Comparison of ENCODE assay signal across 1 cellular context in genomic region chr10:33073641-33074410, GRCh38.
TF ChIP-seq lines count a peak whose summit lies in the region.

No MANE protein-coding gene starts in this region.

TF ChIP-seq in HCT116, 20 proteins besides CTCF, POLR2A, EP300 and RAD21 (continued from another document):
- TF ChIP-seq MAX (IDR thresholded peaks at IDR 0.05) (no peak), SIN3A (IDR thresholded peaks at IDR 0.05; ENCODE audit: low read depth) (no peak), POLR2AphosphoS5 (IDR thresholded peaks at IDR 0.05; ENCODE audit: low read depth, low read length) (no peak), SRF (IDR thresholded peaks at IDR 0.05; ENCODE audit: low read depth) (no peak), EZH2 (IDR thresholded peaks at IDR 0.05) (no peak), EGR1 (IDR thresholded peaks at IDR 0.05; ENCODE audit: low read depth) (no peak), TCF7L2 (IDR thresholded peaks at IDR 0.05; ENCODE audit: borderline replicate concordance, extremely low read depth, insufficient read depth, insufficient read length) (no peak), EZH2phosphoT487 (IDR thresholded peaks at IDR 0.05; ENCODE audit: borderline replicate concordance) (no peak), SP1 (IDR thresholded peaks at IDR 0.05; ENCODE audit: low read depth) (no peak), ELF1 (IDR thresholded peaks at IDR 0.05; ENCODE audit: borderline replicate concordance, low read depth) (no peak), CBX3 (IDR thresholded peaks at IDR 0.05; ENCODE audit: low read depth) (no peak)
- TF ChIP-seq, protein P1, sequence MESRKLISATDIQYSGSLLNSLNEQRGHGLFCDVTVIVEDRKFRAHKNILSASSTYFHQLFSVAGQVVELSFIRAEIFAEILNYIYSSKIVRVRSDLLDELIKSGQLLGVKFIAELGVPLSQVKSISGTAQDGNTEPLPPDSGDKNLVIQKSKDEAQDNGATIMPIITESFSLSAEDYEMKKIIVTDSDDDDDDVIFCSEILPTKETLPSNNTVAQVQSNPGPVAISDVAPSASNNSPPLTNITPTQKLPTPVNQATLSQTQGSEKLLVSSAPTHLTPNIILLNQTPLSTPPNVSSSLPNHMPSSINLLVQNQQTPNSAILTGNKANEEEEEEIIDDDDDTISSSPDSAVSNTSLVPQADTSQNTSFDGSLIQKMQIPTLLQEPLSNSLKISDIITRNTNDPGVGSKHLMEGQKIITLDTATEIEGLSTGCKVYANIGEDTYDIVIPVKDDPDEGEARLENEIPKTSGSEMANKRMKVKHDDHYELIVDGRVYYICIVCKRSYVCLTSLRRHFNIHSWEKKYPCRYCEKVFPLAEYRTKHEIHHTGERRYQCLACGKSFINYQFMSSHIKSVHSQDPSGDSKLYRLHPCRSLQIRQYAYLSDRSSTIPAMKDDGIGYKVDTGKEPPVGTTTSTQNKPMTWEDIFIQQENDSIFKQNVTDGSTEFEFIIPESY (IDR thresholded peaks at IDR 0.05; ENCODE audit: extremely low read depth, insufficient replicate concordance, low read length): no peak
